In the genomic region with DNA sequence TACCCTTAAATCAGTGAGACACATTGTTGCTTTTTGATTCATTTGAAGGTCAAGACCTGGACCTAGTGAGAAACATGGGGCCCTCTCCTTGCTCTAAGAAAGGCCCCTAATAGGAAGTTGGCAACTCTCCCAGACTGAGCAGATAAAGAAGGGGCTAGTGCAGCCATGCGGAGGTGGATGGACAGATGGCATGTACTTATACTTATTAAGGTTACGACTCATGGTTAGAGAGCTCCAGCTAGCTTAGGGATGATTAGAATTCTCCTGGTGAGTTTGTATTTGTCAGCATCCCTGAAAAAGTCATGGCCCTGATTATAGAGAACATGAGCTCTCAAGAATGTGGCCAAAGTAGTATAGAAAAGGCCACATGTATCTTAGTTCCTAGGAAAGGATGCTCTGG, we compare ENCODE assay signal across 30 cellular contexts.
A peak's percentile ranks its signal among the peaks of the same experiment; 100 is the strongest.
DNase-seq lines count a peak whose midpoint lies in the region; ATAC-seq and TF ChIP-seq lines count a peak whose summit lies in the region.
"Had no signal": no experiment of that assay in that cellular context is flagged by ENCODE, and none has a peak within 500 bp of the region (broad histone marks: within the 10 kb centered on the region; RNA-seq: fewer than 3 reads in every experiment).

No MANE protein-coding gene starts in this region.

- H3K27me3 Mint-ChIP-seq in activated naive CD4-positive, alpha-beta T cell treated with anti-CD3 and anti-CD28 coated beads, Interleukin-2, amount 10 ng/mL, durations not matched to agents 7 days and 5 days = no peaks in the 10 kb centered on the region

- no peak overlapping the region for H3K27ac ChIP-seq in spleen
- H3K27ac ChIP-seq: BLaER1 treated with 17β-estradiol and CSF1 and Interleukin-3, amounts not matched to agents 10 nM and 100 nM; epithelial cell of prostate; heart right ventricle; neural progenitor cell; parathyroid adenoma; SJCRH30; suprapubic skin; upper lobe of right lung had no signal

- no peaks in the 10 kb centered on the region for H3K4me1 ChIP-seq in spleen
- H3K4me1 ChIP-seq: BLaER1 treated with 17β-estradiol and CSF1 and Interleukin-3, amounts not matched to agents 10 nM and 100 nM; heart right ventricle; neural progenitor cell; parathyroid adenoma; SJCRH30; suprapubic skin; upper lobe of right lung had no signal

- TF ChIP-seq CTCF in spleen (IDR thresholded peaks at IDR 0.05 in 8 of 11, conservative IDR thresholded peaks at IDR 0.05 in 3 of 11) = no peak

- H3K9me3 Mint-ChIP-seq in activated naive CD4-positive, alpha-beta T cell treated with anti-CD3 and anti-CD28 coated beads, Interleukin-2, amount 10 ng/mL, durations not matched to agents 7 days and 5 days = peaks cover 2% of the 10 kb centered on the region
- H3K9me3 Mint-ChIP-seq: activated B cell treated with CpG ODN at 0.5 μM for 24 hours, GM23338, neural progenitor cell had no signal

- H3K4me1 Mint-ChIP-seq in activated naive CD4-positive, alpha-beta T cell treated with anti-CD3 and anti-CD28 coated beads, Interleukin-2, amount 10 ng/mL, durations not matched to agents 7 days and 5 days = no peaks in the 10 kb centered on the region
- H3K4me1 Mint-ChIP-seq: activated B cell treated with CpG ODN at 0.5 μM for 24 hours, GM23338, neural progenitor cell had no signal

- H3K4me3 Mint-ChIP-seq in activated naive CD4-positive, alpha-beta T cell treated with anti-CD3 and anti-CD28 coated beads, Interleukin-2, amount 10 ng/mL, durations not matched to agents 7 days and 5 days = no peak overlapping the region
- H3K4me3 Mint-ChIP-seq: activated B cell treated with CpG ODN at 0.5 μM for 24 hours, GM23338, neural progenitor cell had no signal

- H3K36me3 ChIP-seq in spleen = no peaks in the 10 kb centered on the region
- H3K36me3 ChIP-seq: BLaER1 treated with 17β-estradiol and CSF1 and Interleukin-3, amounts not matched to agents 10 nM and 100 nM; heart right ventricle; neural progenitor cell; SJCRH30; suprapubic skin; upper lobe of right lung had no signal

- CTCF ChIA-PET in activated naive CD4-positive, alpha-beta T cell treated with anti-CD3 and anti-CD28 coated beads, Interleukin-2, amount 10 ng/mL, durations not matched to agents 7 days and 5 days (lab: Charles Lee) = no interaction called here

- 82 to 92% (median 91%) methylated on average over 2 of the region's 2 CpGs for WGBS in spleen, 5 donors

- no peaks in the 10 kb centered on the region for H3K27me3 ChIP-seq in spleen (replicated peaks in 1 of 7)
- H3K27me3 ChIP-seq: BLaER1 treated with 17β-estradiol and CSF1 and Interleukin-3, amounts not matched to agents 10 nM and 100 nM; neural progenitor cell; SJCRH30; suprapubic skin; upper lobe of right lung had no signal

- no peak for ATAC-seq in GM18870 (IDR thresholded peaks at IDR 0.05; ENCODE audit: unreplicated experiment)
- ATAC-seq: GM23338, heart right ventricle, left cardiac atrium, Panc1, sciatic nerve, upper lobe of right lung had no signal

- intact Hi-C loops in spleen (cut with DNase I; ENCODE audit: low total_unique reads) = no loop called here

- H3K9me3 ChIP-seq in spleen = no peaks in the 10 kb centered on the region
- H3K9me3 ChIP-seq: BLaER1 treated with 17β-estradiol and CSF1 and Interleukin-3, amounts not matched to agents 10 nM and 100 nM; heart right ventricle; SJCRH30; suprapubic skin; upper lobe of right lung had no signal

- peak; percentile 26 for DNase-seq in ELR (ENCODE audit: low read depth)
- DNase-seq in M059J (ENCODE audit: low read depth) = peak; percentile 46
- peak; percentile 48 for DNase-seq in amniotic epithelial cell (ENCODE audit: low read depth)
- peak; percentile 16 for DNase-seq in myocyte (ENCODE audit: low read depth)
- DNase-seq in activated naive CD4-positive, alpha-beta T cell treated with anti-CD3 and anti-CD28 coated beads, Interleukin-2, amount 10 ng/mL, durations not matched to agents 7 days and 5 days = no peak
- no peak for DNase-seq in spleen
- no peak for DNase-seq in LoVo (ENCODE audit: low spot score)
- DNase-seq: activated B cell treated with CpG ODN at 0.5 μM for 24 hours; activated CD4-positive, alpha-beta T cell treated with anti-CD3 and anti-CD28 coated beads, Interleukin-2, amount 50 U/mL, for 4 hours; activated naive CD4-positive, alpha-beta T cell treated with Interleukin-2 at 50 U/mL for 16 hours; amniotic stem cell; COR-L47; effector CD8-positive, alpha-beta T cell; heart right ventricle; left cardiac atrium; NCI-H1436 treated with DMSO at 0.1 percent for 48 hours; NCI-H2107; NCI-H510A treated with DMSO at 0.1 percent for 48 hours; SJCRH30; stimulated activated naive CD4-positive, alpha-beta T cell; upper lobe of right lung had no signal

- no peak for TF ChIP-seq POLR2A in spleen (IDR thresholded peaks at IDR 0.05)

- H3K27ac Mint-ChIP-seq in activated naive CD4-positive, alpha-beta T cell treated with anti-CD3 and anti-CD28 coated beads, Interleukin-2, amount 10 ng/mL, durations not matched to agents 7 days and 5 days = no peak overlapping the region
- H3K27ac Mint-ChIP-seq: activated B cell treated with CpG ODN at 0.5 μM for 24 hours, GM23338, neural progenitor cell had no signal

- no peak overlapping the region for H3K4me3 ChIP-seq in spleen
- H3K4me3 ChIP-seq: BLaER1 treated with 17β-estradiol and CSF1 and Interleukin-3, amounts not matched to agents 10 nM and 100 nM; GM23338; heart right ventricle; neural progenitor cell; SJCRH30; suprapubic skin; upper lobe of right lung had no signal

- H3K36me3 Mint-ChIP-seq in activated naive CD4-positive, alpha-beta T cell treated with anti-CD3 and anti-CD28 coated beads, Interleukin-2, amount 10 ng/mL, durations not matched to agents 7 days and 5 days = no peaks in the 10 kb centered on the region
- H3K36me3 Mint-ChIP-seq: neural progenitor cell had no signal

Comparison
In these comparisons a context has a peak if more than half of its experiments do, and no peak if none do; other contexts are left out.
1. DNase-seq: peak in ELR (single experiment), M059J (single experiment), amniotic epithelial cell (single experiment) and myocyte (single experiment); none in activated naive CD4-positive, alpha-beta T cell treated with anti-CD3 and anti-CD28 coated beads, Interleukin-2, amount 10 ng/mL, durations not matched to agents 7 days and 5 days (single experiment), spleen (single experiment) and LoVo (single experiment).